27 cellular contexts compared by ENCODE assay signal in genomic region chr11:104043137-104043536, GRCh38. TPM values are rescaled to one million over a fixed set of nuclear protein-coding genes. Genes with fewer than 3 reads are reported as not detected.
"Had no signal": no experiment of that assay in that cellular context is flagged by ENCODE, and none has a peak within 500 bp of the region (broad histone marks: within the 10 kb centered on the region; RNA-seq: fewer than 3 reads in every experiment).

No MANE protein-coding gene starts in this region.

- H3K9me3 ChIP-seq: breast epithelium, gastroesophageal sphincter, neutrophil, sigmoid colon, spleen, thyroid gland had no signal

- DNase-seq: activated CD4-positive, alpha-beta T cell treated with anti-CD3 and anti-CD28 coated beads, Interleukin-2, amount 10 ng/mL, durations not matched to agents 7 days and 5 days; activated CD8-positive, alpha-beta T cell treated with anti-CD3 and anti-CD28 coated beads, Interleukin-2, amount 10 ng/mL, durations not matched to agents 7 days and 5 days; activated naive CD4-positive, alpha-beta T cell treated with Interleukin-2 at 50 U/mL for 16 hours; activated T-cell treated with anti-CD3 and anti-CD28 coated beads, Interleukin-2, amount 50 U/mL, for 24 hours; aorta; cortex of kidney; heart right ventricle; left cardiac atrium; naive thymus-derived CD8-positive, alpha-beta T cell; sigmoid colon; spleen; stimulated activated CD8-positive, alpha-beta memory T cell treated with anti-CD3 and anti-CD28 coated beads, Interleukin-4, amount 100 ng/mL, for 48 hours; stimulated activated naive CD4-positive, alpha-beta T cell; T1000; thyroid gland had no signal

- H3K79me2 ChIP-seq: parathyroid adenoma had no signal

- H2AFZ ChIP-seq: parathyroid adenoma had no signal

- H3K4me3 ChIP-seq: breast epithelium, gastroesophageal sphincter, heart right ventricle, sigmoid colon, spleen, thyroid gland had no signal

- H3K27me3 Mint-ChIP-seq: activated CD4-positive, alpha-beta T cell treated with anti-CD3 and anti-CD28 coated beads, Interleukin-2, amount 10 ng/mL, durations not matched to agents 7 days and 5 days; activated T-cell treated with anti-CD3 and anti-CD28 coated beads, Interleukin-2, amount 50 U/mL, for 24 hours; naive thymus-derived CD8-positive, alpha-beta T cell had no signal

- H3K4me3 Mint-ChIP-seq: activated CD4-positive, alpha-beta T cell treated with anti-CD3 and anti-CD28 coated beads, Interleukin-2, amount 10 ng/mL, durations not matched to agents 7 days and 5 days; activated CD8-positive, alpha-beta T cell treated with anti-CD3 and anti-CD28 coated beads, Interleukin-2, amount 10 ng/mL, durations not matched to agents 7 days and 5 days; activated T-cell treated with anti-CD3 and anti-CD28 coated beads, Interleukin-2, amount 50 U/mL, for 24 hours; naive thymus-derived CD8-positive, alpha-beta T cell had no signal

- H3K27me3 ChIP-seq: breast epithelium, gastroesophageal sphincter, heart right ventricle, neutrophil, sigmoid colon, spleen, thyroid gland had no signal

- H3K9ac ChIP-seq: parathyroid adenoma had no signal

- FAIRE-seq: islet of Langerhans had no signal

- H3K27ac ChIP-seq: breast epithelium, gastroesophageal sphincter, heart right ventricle, neutrophil, parathyroid adenoma, sigmoid colon, spleen, thyroid gland had no signal

- H3K36me3 Mint-ChIP-seq: naive thymus-derived CD8-positive, alpha-beta T cell had no signal

- H3K9me3 Mint-ChIP-seq: activated CD4-positive, alpha-beta T cell treated with anti-CD3 and anti-CD28 coated beads, Interleukin-2, amount 10 ng/mL, durations not matched to agents 7 days and 5 days; activated T-cell treated with anti-CD3 and anti-CD28 coated beads, Interleukin-2, amount 50 U/mL, for 24 hours; activated T-helper 2 cell treated with anti-CD3 and anti-CD28 coated beads, Interferon-gamma antibody, Interleukin-2, Interleukin-4, amounts not matched to agents 10 μg/mL and 5 μg/mL and 100 μg/mL, durations not matched to agents 14 hours and 24 hours and 36 hours had no signal

- ATAC-seq: activated CD4-positive, CD25-positive, alpha-beta regulatory T cell treated with anti-CD3 and anti-CD28 coated beads, Interleukin-2, amount 50 U/mL, for 24 hours; activated CD8-positive, alpha-beta T cell treated with anti-CD3 and anti-CD28 coated beads, Interleukin-2, amount 10 ng/mL, durations not matched to agents 7 days and 5 days; gastroesophageal sphincter; heart right ventricle; left cardiac atrium; naive thymus-derived CD8-positive, alpha-beta T cell had no signal

- H3K27ac Mint-ChIP-seq: activated CD4-positive, alpha-beta T cell treated with anti-CD3 and anti-CD28 coated beads, Interleukin-2, amount 10 ng/mL, durations not matched to agents 7 days and 5 days; activated CD8-positive, alpha-beta T cell treated with anti-CD3 and anti-CD28 coated beads, Interleukin-2, amount 10 ng/mL, durations not matched to agents 7 days and 5 days; activated T-cell treated with anti-CD3 and anti-CD28 coated beads, Interleukin-2, amount 50 U/mL, for 24 hours; activated T-helper 2 cell treated with anti-CD3 and anti-CD28 coated beads, Interferon-gamma antibody, Interleukin-2, Interleukin-4, amounts not matched to agents 10 μg/mL and 5 μg/mL and 100 μg/mL, durations not matched to agents 14 hours and 24 hours and 36 hours; naive thymus-derived CD8-positive, alpha-beta T cell had no signal

- H3K36me3 ChIP-seq: breast epithelium, gastroesophageal sphincter, heart right ventricle, neutrophil, sigmoid colon, spleen, thyroid gland had no signal

- H3K4me1 ChIP-seq: breast epithelium, gastroesophageal sphincter, heart right ventricle, parathyroid adenoma, sigmoid colon, spleen, thyroid gland had no signal

- H3K4me1 Mint-ChIP-seq: activated CD4-positive, alpha-beta T cell treated with anti-CD3 and anti-CD28 coated beads, Interleukin-2, amount 10 ng/mL, durations not matched to agents 7 days and 5 days; naive thymus-derived CD8-positive, alpha-beta T cell had no signal

RNA-seq across cellular contexts. Expression of gene DDI1, which starts 6.7 kb away (rescaled TPM):
- total RNA-seq: activated CD4-positive, alpha-beta T cell treated with anti-CD3 and anti-CD28 coated beads, Interleukin-2, amount 10 ng/mL, durations not matched to agents 7 days and 5 days; activated CD8-positive, alpha-beta T cell treated with anti-CD3 and anti-CD28 coated beads, Interleukin-2, amount 10 ng/mL, durations not matched to agents 7 days and 5 days; activated T-helper 2 cell treated with anti-CD3 and anti-CD28 coated beads, Interferon-gamma antibody, Interleukin-2, Interleukin-4, amounts not matched to agents 10 μg/mL and 5 μg/mL and 100 μg/mL, durations not matched to agents 14 hours and 24 hours and 36 hours; aorta; breast epithelium; heart right ventricle; left cardiac atrium; lower leg skin; mesenteric fat pad; naive thymus-derived CD8-positive, alpha-beta T cell; sigmoid colon; spleen; T-helper 1 cell treated with Interleukin-12 subunit alpha and Interleukin-12 subunit beta and Interleukin-4 antibody, amounts not matched to agents 30 ng/mL and 1 ng/mL, for 36 hours; ureter had no signal
- polyA plus RNA-seq: aorta, esophagus, heart right ventricle, sigmoid colon, spleen had no signal
